Comparison of ENCODE assay signal across 9 cellular contexts in genomic region chr5:148807845-148808244, GRCh38. TPM values are rescaled to one million over a fixed set of nuclear protein-coding genes. Genes with fewer than 3 reads are reported as not detected.
DNase-seq lines count a peak whose midpoint lies in the region; ATAC-seq, FAIRE-seq and TF ChIP-seq lines count a peak whose summit lies in the region.
"Had no signal": no experiment of that assay in that cellular context is flagged by ENCODE, and none has a peak within 500 bp of the region (broad histone marks: within the 10 kb centered on the region; RNA-seq: fewer than 3 reads in every experiment).

No MANE protein-coding gene starts in this region.

- peaks cover 0 to 4% of the 10 kb centered on the region in 2 donors for H3K4me1 ChIP-seq in small intestine (ENCODE audit: control insufficient read depth in 2 of 2, insufficient read depth in 1 of 2, low read depth in 1 of 2, low read length in 1 of 2)

- no peak overlapping the region for H3K4me3 ChIP-seq in small intestine (ENCODE audit: low read depth in 1 of 2, low read length in 2 of 2)

- FAIRE-seq in small intestine (lab: Jason Lieb, UNC): no peak

- no peak overlapping the region for H3K27ac ChIP-seq in small intestine (ENCODE audit: low read depth in 1 of 2, low read length in 1 of 2)

- ATAC-seq in GM21786 (IDR thresholded peaks at IDR 0.05; ENCODE audit: unreplicated experiment) (no peak), HG03571 (IDR thresholded peaks at IDR 0.05; ENCODE audit: unreplicated experiment) (no peak)

- H3K27me3 ChIP-seq in small intestine (ENCODE audit: control insufficient read depth in 2 of 2, insufficient read depth in 2 of 2, low read length in 2 of 2): no peaks in the 10 kb centered on the region

- no peaks in the 10 kb centered on the region for H3K9me3 ChIP-seq in small intestine (ENCODE audit: control insufficient read depth, low read depth)

- no peaks in the 10 kb centered on the region for H3K36me3 ChIP-seq in small intestine (ENCODE audit: control insufficient read depth in 2 of 2, insufficient read depth in 2 of 2, low read length in 2 of 2)

- DNase-seq in NCI-H748 (lab: John Stamatoyannopoulos, UW; ENCODE audit: unreplicated experiment) (peak; percentile 31), NCI-H748 treated with DMSO at 0.1 percent for 48 hours (lab: John Stamatoyannopoulos, UW) (no peak), NOMO-1 (lab: John Stamatoyannopoulos, UW; ENCODE audit: unreplicated experiment in 2 of 2) (peak; percentile 34 to 84), erythroblast (lab: John Stamatoyannopoulos, UW) (peak; percentile 6 to 7), small intestine (peak; percentile 20), cortex of kidney (lab: John Stamatoyannopoulos, UW) (no peak)
- DNase-seq: NCI-H1105 treated with DMSO at 0.1 percent for 48 hours had no signal

- TF ChIP-seq POLR2A in erythroblast (IDR thresholded peaks at IDR 0.05; ENCODE audit: low read length): no peak

- 24 to 46% (median 33%) methylated on average over 2 of the region's 2 CpGs for WGBS in small intestine, 3 donors

RNA-seq across cellular contexts. Expression of gene ADRB2, which starts 18.6 kb away (rescaled TPM):
- 1 to 10 TPM in 1 of 3 donors, under 1 TPM in 1, not detected in 1; 0.54 to 1.5 TPM for polyA plus RNA-seq in small intestine

Comparison
In these comparisons a context has a peak if more than half of its experiments do, and no peak if none do; other contexts are left out.
1. DNase-seq: peak in NCI-H748 (single experiment), NOMO-1 (2 of 2), erythroblast (2 of 2) and small intestine (single experiment); none in NCI-H748 treated with DMSO at 0.1 percent for 48 hours (single experiment) and cortex of kidney (single experiment).